ENCODE assay signal across 8 cellular contexts in the genomic region with DNA sequence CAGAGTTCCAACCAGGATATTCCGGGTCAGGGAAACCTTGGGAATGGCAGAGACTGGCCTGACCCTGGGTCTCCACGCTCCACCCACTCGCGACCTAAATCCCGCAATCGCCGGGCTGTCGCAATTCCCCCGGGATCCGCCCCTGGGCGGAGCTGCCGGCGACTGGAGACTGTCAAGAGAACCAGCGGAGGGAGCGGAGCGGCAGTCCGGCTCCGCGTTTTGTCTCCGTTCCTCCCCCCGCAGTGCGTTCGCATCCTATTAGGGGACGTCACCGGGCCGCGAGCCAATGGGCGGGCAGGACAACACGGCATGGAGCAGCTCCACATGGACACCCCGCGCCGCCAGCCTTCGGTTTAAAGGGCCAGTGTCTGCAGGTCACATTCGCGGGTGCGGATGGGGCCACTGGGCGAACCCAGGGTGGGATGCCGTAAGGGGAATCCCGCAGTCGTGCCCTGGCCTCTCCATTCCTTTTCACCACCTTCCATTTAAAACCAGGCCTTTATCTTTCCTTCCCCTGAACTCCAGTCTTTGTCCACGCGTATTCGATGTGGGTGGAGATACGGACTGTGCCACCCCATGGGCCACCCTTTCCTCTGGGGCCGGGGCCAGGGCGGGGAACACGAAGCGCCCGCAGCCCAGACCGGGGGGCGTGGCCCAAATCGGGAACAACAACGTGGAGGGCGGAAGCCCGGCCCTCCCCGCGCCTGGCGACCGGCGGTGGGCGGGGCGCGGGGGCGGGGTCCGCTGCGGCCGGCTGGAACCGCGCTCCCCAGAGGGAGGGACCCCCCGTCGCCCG. TPM values are rescaled to one million over a fixed set of nuclear protein-coding genes. Genes with fewer than 3 reads are reported as not detected.
DNase-seq lines count a peak whose midpoint lies in the region; ATAC-seq and TF ChIP-seq lines count a peak whose summit lies in the region.

No MANE protein-coding gene starts in this region.

- peaks cover 47% of the 10 kb centered on the region for H3K4me1 Mint-ChIP-seq in CD4-positive, alpha-beta T cell (ENCODE audit: low read depth)

- ATAC-seq in CD4-positive, alpha-beta T cell (ENCODE audit: poor library complexity) = peak; percentile 58
- peak; percentile 16 for ATAC-seq in GM19468 (IDR thresholded peaks at IDR 0.05; ENCODE audit: extremely low read depth, unreplicated experiment)

- intact Hi-C loops in CD4-positive, alpha-beta T cell (cut with DNase I, micrococcal nuclease) = loop anchor here (1.0 to 5.0 kb wide), 8 partner anchors 8 to 359 kb away; partner anchors contain the start of genes SGSM2 (in 2 of the 2), TSR1 (in 2 of the 2) and OVCA2 (in 1 of the 2)

- H3K27me3 Mint-ChIP-seq in CD4-positive, alpha-beta T cell = no peaks in the 10 kb centered on the region

- peak overlapping the region; percentile 99 for H3K27ac Mint-ChIP-seq in CD4-positive, alpha-beta T cell

- H3K9me3 ChIP-seq in CD4-positive, alpha-beta T cell (ENCODE audit: control insufficient read depth, low read length) = no peaks in the 10 kb centered on the region
- no peaks in the 10 kb centered on the region for H3K9me3 ChIP-seq in effector memory CD4-positive, alpha-beta T cell (ENCODE audit: control insufficient read depth, low read length)

- CTCF ChIA-PET in CD4-positive, alpha-beta T cell (lab: Charles Lee) = interaction anchor here (1.6 to 7.8 kb wide), 3 partner anchors 14 to 347 kb away, joined by 5 to 52 read pairs (median 11); partner anchors contain the start of gene HIC1

- peak; percentile 97 to 99 (median 99) for DNase-seq in CD4-positive, alpha-beta T cell
- DNase-seq in HT-29 (ENCODE audit: low spot score) (peak; percentile 96), lung microvascular endothelial cell (ENCODE audit: low read depth in 2 of 2) (peak; percentile 100)
- peak; percentile 92 for DNase-seq in NK-92 treated with Interleukin-12 subunit alpha and Interleukin-12 subunit beta, amount 100 ng/mL, for 24 hours (lab: John Stamatoyannopoulos, UW)
- peak; percentile 93 to 98 (median 96) for DNase-seq in activated CD8-positive, alpha-beta memory T cell treated with anti-CD3 and anti-CD28 coated beads for 48 hours (ENCODE audit: low read depth in 2 of 3, low spot score in 2 of 3)
- DNase-seq in effector memory CD4-positive, alpha-beta T cell = peak; percentile 99 to 100 (median 99)
- DNase-seq in stimulated activated CD4-positive, alpha-beta T cell treated with anti-CD3 and anti-CD28 coated beads, TNF-alpha, amount 100 ng/mL, for 4 hours (ENCODE audit: low read depth in 3 of 3) = peak; percentile 98 to 99 (median 99)

- no peaks in the 10 kb centered on the region for H3K27me3 ChIP-seq in CD4-positive, alpha-beta T cell (ENCODE audit: control insufficient read depth, insufficient read depth, low read length)
- no peaks in the 10 kb centered on the region for H3K27me3 ChIP-seq in effector memory CD4-positive, alpha-beta T cell (replicated peaks; ENCODE audit: control insufficient read depth, insufficient read depth, low read length, poor library complexity, severe bottlenecking)

- TF ChIP-seq CTCF in CD4-positive, alpha-beta T cell (IDR thresholded peaks at IDR 0.05) = no peak

- no peaks in the 10 kb centered on the region for H3K9me3 Mint-ChIP-seq in CD4-positive, alpha-beta T cell

- POLR2A ChIA-PET in CD4-positive, alpha-beta T cell (lab: Charles Lee) = interaction anchor here (0.5 to 6.5 kb wide), 19 partner anchors 9 to 1742 kb away, joined by 3 to 132 read pairs (median 4); partner anchors contain the start of genes METTL16, PAFAH1B1, SGSM2 and SMG6

- no peaks in the 10 kb centered on the region for H3K36me3 ChIP-seq in effector memory CD4-positive, alpha-beta T cell (ENCODE audit: control insufficient read depth, insufficient read depth, low read length)

- peak overlapping the region; percentile 100 for H3K4me3 Mint-ChIP-seq in CD4-positive, alpha-beta T cell

- peaks cover 32% of the 10 kb centered on the region for H3K4me1 ChIP-seq in effector memory CD4-positive, alpha-beta T cell (ENCODE audit: control insufficient read depth, insufficient read depth, low read length, poor library complexity, severe bottlenecking)

- H3K4me3 ChIP-seq in effector memory CD4-positive, alpha-beta T cell (ENCODE audit: insufficient read depth, low read depth, low read length, poor library complexity, severe bottlenecking) = peak overlapping the region; percentile 98

- peaks cover 28% of the 10 kb centered on the region for H3K36me3 Mint-ChIP-seq in CD4-positive, alpha-beta T cell (ENCODE audit: low read depth)

- H3K27ac ChIP-seq in CD4-positive, alpha-beta T cell (ENCODE audit: low read depth, low read length) = peak overlapping the region; percentile 93
- peak overlapping the region; percentile 97 for H3K27ac ChIP-seq in effector memory CD4-positive, alpha-beta T cell (ENCODE audit: insufficient read depth, low read length, poor library complexity, severe bottlenecking)

RNA-seq across cellular contexts. Expression of gene MNT, which starts 0.8 kb away (rescaled TPM):
- 100 to 1,000 TPM; 111 to 118 TPM for total RNA-seq in CD4-positive, alpha-beta T cell
- 32.9 and 49.6 TPM in 2 replicates for total RNA-seq in HT-29 (2014; rRNA removed; shearing (Covaris generic))
- 1.7 and 2.8 TPM in 2 replicates for total RNA-seq in lung microvascular endothelial cell

Comparison
In these comparisons a context has a peak if more than half of its experiments do, and no peak if none do; other contexts are left out.
1. Peak in every context shown above with its lines: DNase-seq, ATAC-seq, H3K4me3 ChIP-seq and H3K27ac ChIP-seq.